In genomic region chr18:3306391-3306790, GRCh38 we compare ENCODE assay signal across 20 cellular contexts. TPM values are rescaled to one million over a fixed set of nuclear protein-coding genes. Genes with fewer than 3 reads are reported as not detected.
DNase-seq lines count a peak whose midpoint lies in the region; ATAC-seq and TF ChIP-seq lines count a peak whose summit lies in the region.
"Had no signal": no experiment of that assay in that cellular context is flagged by ENCODE, and none has a peak within 500 bp of the region (broad histone marks: within the 10 kb centered on the region; RNA-seq: fewer than 3 reads in every experiment).

No MANE protein-coding gene starts in this region.

- no peak for DNase-seq in CD4-positive, alpha-beta memory T cell
- DNase-seq in IMR-90 (no peak), brain microvascular endothelial cell (no peak), foreskin keratinocyte (peak in 1 of 2 donors; percentile 53), NCI-H526 treated with DMSO at 0.1 percent for 48 hours (lab: John Stamatoyannopoulos, UW) (no peak), epidermal melanocyte (ENCODE audit: insufficient read length, low spot score) (no peak), Karpas-422 (no peak)
- DNase-seq: DMS79 treated with DMSO at 0.1 percent for 48 hours; NCI-H187 treated with DMSO at 0.1 percent for 48 hours; stimulated activated CD4-positive, alpha-beta T cell treated with anti-CD3 and anti-CD28 coated beads, Interleukin-15, amount 100 ng/mL, for 24 hours; SW 1271 had no signal

- H4K91ac ChIP-seq in IMR-90 (ENCODE audit: insufficient read depth, low read depth, low read length) = no peak overlapping the region

- H2AFZ ChIP-seq in IMR-90 (replicated peaks; ENCODE audit: low read length, poor library complexity) (no peak overlapping the region), Karpas-422 (ENCODE audit: low read length) (no peak overlapping the region)

- peaks cover 0 to 2% (median 0%) of the 10 kb centered on the region in 8 donors for H3K9me3 Mint-ChIP-seq in CD4-positive, alpha-beta memory T cell
- H3K9me3 Mint-ChIP-seq: stimulated activated memory B cell treated with anti-CD40 and anti-IgM and Interleukin-4, amounts not matched to agents 10 μg/mL and 1 μg/mL and 100 μg/mL, for 72 hours had no signal

- H4K5ac ChIP-seq in IMR-90 (ENCODE audit: low read depth, low read length) = no peak overlapping the region

- no peaks in the 10 kb centered on the region for H3K9me3 ChIP-seq in CD4-positive, alpha-beta memory T cell (ENCODE audit: control insufficient read depth in 1 of 2, low read length in 2 of 2)
- H3K9me3 ChIP-seq in IMR-90 (ENCODE audit: control insufficient read depth, insufficient read depth, low read length) (no peaks in the 10 kb centered on the region), Karpas-422 (ENCODE audit: low read length) (no peaks in the 10 kb centered on the region)
- H3K9me3 ChIP-seq: MG63, right atrium auricular region, tibial nerve had no signal

- TF ChIP-seq POLR2A in IMR-90 (IDR thresholded peaks at IDR 0.05; ENCODE audit: low read depth, low read length) = no peak

- peak overlapping the region; percentile 53 to 93 (median 91) for H3K27ac Mint-ChIP-seq in CD4-positive, alpha-beta memory T cell
- H3K27ac Mint-ChIP-seq: stimulated activated memory B cell treated with anti-CD40 and anti-IgM and Interleukin-4, amounts not matched to agents 10 μg/mL and 1 μg/mL and 100 μg/mL, for 72 hours had no signal

- peak overlapping the region in 1 of 8 donors; percentile 73 for H3K4me3 Mint-ChIP-seq in CD4-positive, alpha-beta memory T cell
- H3K4me3 Mint-ChIP-seq: stimulated activated memory B cell treated with anti-CD40 and anti-IgM and Interleukin-4, amounts not matched to agents 10 μg/mL and 1 μg/mL and 100 μg/mL, for 72 hours had no signal

- H3K9me2 ChIP-seq in Karpas-422 (replicated peaks; ENCODE audit: insufficient read depth, low read length) = no peaks in the 10 kb centered on the region

- in situ Hi-C loops in IMR-90 (cut with MboI; ENCODE audit: low sequenced_read_pairs) = no loop called here
- in situ Hi-C loops in brain microvascular endothelial cell (cut with HindIII; ENCODE audit: low pct_ligation_motif_present, low sequenced_read_pairs) = no loop called here

- H2BK20ac ChIP-seq in IMR-90 (ENCODE audit: low read depth, low read length) = no peak overlapping the region

- H3K79me2 ChIP-seq in Karpas-422 (ENCODE audit: low read length) = no peaks in the 10 kb centered on the region

- H3K4ac ChIP-seq in IMR-90 (ENCODE audit: low read depth, low read length) = no peak overlapping the region

- H3K79me1 ChIP-seq in IMR-90 (ENCODE audit: low read depth in 1 of 2, low read length in 2 of 2) = no peaks in the 10 kb centered on the region

- no CpG with 5 or more reads among the region's 3 CpGs for WGBS in IMR-90 (ENCODE audit: extremely low coverage in 2 of 2, insufficient read length in 1 of 2), 2 experiments

- H2BK120ac ChIP-seq in IMR-90 (ENCODE audit: low read depth, low read length) = no peak overlapping the region

- H3K27me3 Mint-ChIP-seq in CD4-positive, alpha-beta memory T cell = peaks cover 5 to 6% of the 10 kb centered on the region in 2 donors

- H3K27ac ChIP-seq in CD4-positive, alpha-beta memory T cell (ENCODE audit: low read depth, low read length) = no peak overlapping the region
- H3K27ac ChIP-seq in IMR-90 (ENCODE audit: insufficient read depth, low read length) = no peak overlapping the region
- peak overlapping the region; percentile 91 for H3K27ac ChIP-seq in brain microvascular endothelial cell
- peak overlapping the region; percentile 82 for H3K27ac ChIP-seq in foreskin keratinocyte
- no peak overlapping the region for H3K27ac ChIP-seq in Karpas-422 (ENCODE audit: low read length)
- H3K27ac ChIP-seq: cardiac muscle cell, dorsolateral prefrontal cortex, right atrium auricular region, tibial nerve had no signal

- TF ChIP-seq CTCF in IMR-90 (conservative IDR thresholded peaks at IDR 0.05; ENCODE audit: low read depth, low read length) (no peak), brain microvascular endothelial cell (IDR thresholded peaks at IDR 0.05; ENCODE audit: low read depth, low read length, missing control alignments) (no peak), foreskin keratinocyte (conservative IDR thresholded peaks at IDR 0.05) (no peak)

- H2BK5ac ChIP-seq in IMR-90 (ENCODE audit: low read depth, low read length, poor library complexity, severe bottlenecking) = no peak overlapping the region

- dilution Hi-C loops in IMR-90 (cut with HindIII; ENCODE audit: low sequenced_read_pairs, unreplicated experiment) = no loop called here

- intact Hi-C loops in CD4-positive, alpha-beta memory T cell (cut with micrococcal nuclease) = no loop called here
- intact Hi-C loops in IMR-90 (cut with micrococcal nuclease) = no loop called here

- H3K36me3 Mint-ChIP-seq in CD4-positive, alpha-beta memory T cell = no peaks in the 10 kb centered on the region
- H3K36me3 Mint-ChIP-seq: stimulated activated memory B cell treated with anti-CD40 and anti-IgM and Interleukin-4, amounts not matched to agents 10 μg/mL and 1 μg/mL and 100 μg/mL, for 72 hours had no signal

- H4K8ac ChIP-seq in IMR-90 (ENCODE audit: low read depth in 2 of 2, low read length in 2 of 2) = 0 out of 4 replicates have a peak overlapping the region, but pooled peaks of 1 of the 2 experiments have one; percentile 8

- no peaks in the 10 kb centered on the region for H3K36me3 ChIP-seq in CD4-positive, alpha-beta memory T cell (ENCODE audit: insufficient read depth, low read length)
- H3K36me3 ChIP-seq in IMR-90 (ENCODE audit: control insufficient read depth, insufficient read depth, low read length) (no peaks in the 10 kb centered on the region), brain microvascular endothelial cell (replicated peaks) (no peaks in the 10 kb centered on the region), Karpas-422 (ENCODE audit: insufficient read depth, low read length) (no peaks in the 10 kb centered on the region)
- H3K36me3 ChIP-seq: cardiac muscle cell, MG63, right atrium auricular region, tibial nerve had no signal

- CTCF ChIA-PET in CD4-positive, alpha-beta memory T cell (lab: Charles Lee; ENCODE audit: partially characterized antibody) = interaction anchor here (1.3 kb wide), 1 partner anchor 9 kb away, joined by 4 read pairs; no protein-coding TSS in a partner anchor
- CTCF ChIA-PET in IMR-90 (lab: Yijun Ruan, JAX) = no interaction called here

- H3K4me1 ChIP-seq in CD4-positive, alpha-beta memory T cell (ENCODE audit: insufficient read depth, low read length) = peaks cover 11% of the 10 kb centered on the region
- H3K4me1 ChIP-seq in IMR-90 (ENCODE audit: control insufficient read depth, insufficient read depth, low read length) (peaks cover 6% of the 10 kb centered on the region), foreskin keratinocyte (peaks cover 21% of the 10 kb centered on the region), Karpas-422 (ENCODE audit: low read length) (no peaks in the 10 kb centered on the region)
- H3K4me1 ChIP-seq: right atrium auricular region, tibial nerve had no signal

- H3K4me2 ChIP-seq in IMR-90 (ENCODE audit: low read depth, low read length) (no peak overlapping the region), Karpas-422 (ENCODE audit: low read depth, low read length, poor library complexity, severe bottlenecking) (no peak overlapping the region)

- H3K56ac ChIP-seq in IMR-90 (ENCODE audit: extremely low read depth, insufficient read depth, low read length) = no peak overlapping the region

- H3K9ac ChIP-seq in IMR-90 (ENCODE audit: low read depth, low read length) = no peak overlapping the region
- no peak overlapping the region for H3K9ac ChIP-seq in Karpas-422 (ENCODE audit: low read length)

- H3K27me3 ChIP-seq in CD4-positive, alpha-beta memory T cell (ENCODE audit: insufficient read depth, low read length) = no peaks in the 10 kb centered on the region
- H3K27me3 ChIP-seq in IMR-90 (ENCODE audit: control insufficient read depth, insufficient read depth, low read length) (no peaks in the 10 kb centered on the region), brain microvascular endothelial cell (replicated peaks) (no peaks in the 10 kb centered on the region), foreskin keratinocyte (no peaks in the 10 kb centered on the region), Karpas-422 (ENCODE audit: low read length) (no peaks in the 10 kb centered on the region)
- H3K27me3 ChIP-seq: cardiac muscle cell, dorsolateral prefrontal cortex, MG63, right atrium auricular region, tibial nerve had no signal

- H3K14ac ChIP-seq in IMR-90 (replicated peaks; ENCODE audit: low read depth, low read length) = no peak overlapping the region

- H2BK15ac ChIP-seq in IMR-90 (ENCODE audit: low read depth, low read length) = no peak overlapping the region; the same call in 1 of the 3 replicates

- H3K18ac ChIP-seq in IMR-90 (ENCODE audit: low read depth, low read length) = peak overlapping the region; percentile 52; the same call in 1 of the 2 replicates

- no peak overlapping the region for H3K23ac ChIP-seq in IMR-90 (ENCODE audit: low read depth, low read length)

- H4K20me1 ChIP-seq in IMR-90 (ENCODE audit: insufficient read depth, low read length) (no peaks in the 10 kb centered on the region), Karpas-422 (ENCODE audit: insufficient read depth, low read depth, low read length) (no peaks in the 10 kb centered on the region)

- no TSS peak for BruUV-seq in IMR-90 (replicated peaks; lab: Mats Ljungman, UMichigan)

- 0 out of 2 replicates have a peak overlapping the region, but pooled peaks have one; percentile 11 for H2AK5ac ChIP-seq in IMR-90 (ENCODE audit: low read depth, low read length)

- H3K4me3 ChIP-seq in CD4-positive, alpha-beta memory T cell (ENCODE audit: low read length in 2 of 2) = no peak overlapping the region
- H3K4me3 ChIP-seq in IMR-90 (ENCODE audit: insufficient read depth, low read depth, low read length) = no peak overlapping the region
- H3K4me3 ChIP-seq in brain microvascular endothelial cell (ENCODE audit: low read depth, low read length) = no peak overlapping the region
- no peak overlapping the region for H3K4me3 ChIP-seq in Karpas-422 (ENCODE audit: low read length)
- H3K4me3 ChIP-seq: cardiac muscle cell, dorsolateral prefrontal cortex, MG63, right atrium auricular region, tibial nerve had no signal

- H2AK9ac ChIP-seq in IMR-90 (replicated peaks; ENCODE audit: low read depth, low read length, poor library complexity) = no peak overlapping the region

- POLR2A ChIA-PET in CD4-positive, alpha-beta memory T cell (lab: Charles Lee; ENCODE audit: partially characterized antibody) = no interaction called here
- POLR2A ChIA-PET in IMR-90 (lab: Charles Lee; ENCODE audit: unreplicated experiment) = no interaction called here

- H3K9me1 ChIP-seq in IMR-90 (ENCODE audit: insufficient read depth, low read length) = peaks cover 6% of the 10 kb centered on the region

- ATAC-seq in IMR-90 (ENCODE audit: low read depth) (no peak), foreskin keratinocyte (peak; percentile 16), HG03520 (IDR thresholded peaks at IDR 0.05; ENCODE audit: unreplicated experiment) (no peak)
- ATAC-seq: HCT116; Right ventricle myocardium inferior; stimulated activated memory B cell treated with anti-CD40 and anti-IgM and Interleukin-4, amounts not matched to agents 10 μg/mL and 1 μg/mL and 100 μg/mL, for 72 hours had no signal

- no peak for TF ChIP-seq RAD21 in IMR-90 (IDR thresholded peaks at IDR 0.05; ENCODE audit: low read length)

- H3K4me1 Mint-ChIP-seq in CD4-positive, alpha-beta memory T cell = peaks cover 6 to 18% (median 13%) of the 10 kb centered on the region in 4 donors
- H3K4me1 Mint-ChIP-seq: stimulated activated memory B cell treated with anti-CD40 and anti-IgM and Interleukin-4, amounts not matched to agents 10 μg/mL and 1 μg/mL and 100 μg/mL, for 72 hours had no signal

RNA-seq across cellular contexts. Expression of gene MYL12B, which starts 44.5 kb away (rescaled TPM):
- 100 to 1,000 TPM; 199 to 219 TPM for total RNA-seq in CD4-positive, alpha-beta memory T cell
- 1,000 to 10,000 TPM in 1 of 2 donors, 100 to 1,000 TPM in 1; 962 to 1,169 TPM for polyA plus RNA-seq in CD4-positive, alpha-beta memory T cell
- total RNA-seq in IMR-90 (2012; rRNA removed) (593 and 692 TPM in 2 replicates), foreskin keratinocyte (808 and 830 TPM in 2 replicates)
- polyA plus RNA-seq in IMR-90 (2012; rRNA removed) (753 and 816 TPM in 2 replicates), foreskin keratinocyte (928 and 936 TPM in 2 replicates)
- 265 and 382 TPM in 2 replicates for polyA plus RNA-seq in IMR-90 (2012; cell fraction: cytosol; rRNA removed)
- polyA plus RNA-seq in IMR-90 (2012; cell fraction: nucleus; rRNA removed; ENCODE audit: low replicate concordance) = 98.0 and 290 TPM in 2 replicates
- 124 and 254 TPM in 2 replicates for total RNA-seq in Karpas-422 (2014; rRNA removed; shearing (Covaris generic); ENCODE audit: low replicate concordance)

RNA-seq across cellular contexts. Expression of gene MYL12A, which starts 58.8 kb away (rescaled TPM):
- 100 to 1,000 TPM; 477 to 489 TPM for total RNA-seq in CD4-positive, alpha-beta memory T cell
- 1,000 to 10,000 TPM; 2,683 to 3,569 TPM for polyA plus RNA-seq in CD4-positive, alpha-beta memory T cell
- total RNA-seq in IMR-90 (2012; rRNA removed) (580 and 743 TPM in 2 replicates), foreskin keratinocyte (549 and 551 TPM in 2 replicates)
- polyA plus RNA-seq in IMR-90 (2012; rRNA removed) (469 and 549 TPM in 2 replicates), foreskin keratinocyte (617 and 641 TPM in 2 replicates)
- 192 and 196 TPM in 2 replicates for polyA plus RNA-seq in IMR-90 (2012; cell fraction: cytosol; rRNA removed)
- 65.1 and 308 TPM in 2 replicates for polyA plus RNA-seq in IMR-90 (2012; cell fraction: nucleus; rRNA removed; ENCODE audit: low replicate concordance)
- 300 and 482 TPM in 2 replicates for total RNA-seq in Karpas-422 (2014; rRNA removed; shearing (Covaris generic); ENCODE audit: low replicate concordance)

Comparison
In these comparisons a context has a peak if more than half of its experiments do, and no peak if none do; other contexts are left out.
1. H3K27ac ChIP-seq: peak in brain microvascular endothelial cell (single experiment) and foreskin keratinocyte (single experiment); none in CD4-positive, alpha-beta memory T cell (single experiment), IMR-90 (single experiment) and Karpas-422 (single experiment).